ENCODE assay signal across 8 cellular contexts in the genomic region with DNA sequence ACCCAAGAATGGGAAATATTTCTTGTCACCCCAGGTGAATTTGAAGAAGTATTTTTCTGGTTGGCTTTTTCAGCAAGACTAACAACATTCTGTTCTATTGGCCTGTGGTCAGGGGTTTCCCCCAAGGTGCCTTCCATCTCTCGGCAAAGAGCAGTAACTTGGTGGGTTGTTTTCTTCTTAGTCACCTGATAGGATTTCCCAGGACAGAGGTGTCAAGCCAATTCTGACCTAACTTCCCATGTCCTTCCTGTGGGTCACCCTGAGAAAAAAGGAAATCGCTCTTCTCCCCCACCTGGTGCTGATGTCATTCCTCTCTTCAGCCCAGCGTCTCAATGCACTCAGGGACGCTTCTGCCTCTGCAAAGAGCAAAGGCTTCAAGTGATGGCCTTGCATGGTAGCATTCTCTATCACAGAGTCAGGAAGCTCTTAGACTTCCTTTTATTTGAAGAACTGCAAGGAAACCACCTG. TPM values are rescaled to one million over a fixed set of nuclear protein-coding genes. Genes with fewer than 3 reads are reported as not detected.
DNase-seq lines count a peak whose midpoint lies in the region; ATAC-seq and TF ChIP-seq lines count a peak whose summit lies in the region.

No MANE protein-coding gene starts in this region.

- intact Hi-C loops in lower leg skin (cut with DNase I; ENCODE audit: low total_unique reads), result no loop called here

- DNase-seq in NCI-H187 (lab: John Stamatoyannopoulos, UW) (peak; percentile 36 to 61), NCI-H187 treated with DMSO at 0.1 percent for 48 hours (lab: John Stamatoyannopoulos, UW) (no peak), hippocampal formation (lab: John Stamatoyannopoulos, UW) (no peak), AG08396 (ENCODE audit: low spot score) (no peak), lower leg skin (ENCODE audit: low spot score in 2 of 2) (no peak)
- DNase-seq in activated T-cell treated with anti-CD3 and anti-CD28 coated beads, Interleukin-2, amount 50 U/mL, for 48 hours, result peak; percentile 59 to 69
- DNase-seq in stimulated activated CD4-positive, alpha-beta T cell treated with anti-CD3 and anti-CD28 coated beads, Interleukin-4, amount 100 ng/mL, for 1 hour, result peak; percentile 36

- no peak overlapping the region for H3K4me3 ChIP-seq in lower leg skin (ENCODE audit: low read depth, poor library complexity, severe bottlenecking)

- no peak for TF ChIP-seq CTCF in lower leg skin (IDR thresholded peaks at IDR 0.05)

- TF ChIP-seq POLR2A in lower leg skin (IDR thresholded peaks at IDR 0.05), result no peak

- WGBS in lower leg skin, 2 donors, result 61 to 69% methylated on average over 4 of the region's 4 CpGs

- ATAC-seq in HG03442 (IDR thresholded peaks at IDR 0.05; ENCODE audit: unreplicated experiment), result peak; percentile 90

RNA-seq across cellular contexts. Expression of gene IFNG, which starts 16.1 kb away (rescaled TPM):
- not detected for total RNA-seq in lower leg skin

RNA-seq across cellular contexts. Expression of gene IL26, which starts 50.0 kb away (rescaled TPM):
- not detected for total RNA-seq in lower leg skin

Comparison
In these comparisons a context has a peak if more than half of its experiments do, and no peak if none do; other contexts are left out.
1. DNase-seq: peak in NCI-H187 (2 of 2), activated T-cell treated with anti-CD3 and anti-CD28 coated beads, Interleukin-2, amount 50 U/mL, for 48 hours (2 of 2) and stimulated activated CD4-positive, alpha-beta T cell treated with anti-CD3 and anti-CD28 coated beads, Interleukin-4, amount 100 ng/mL, for 1 hour (single experiment); none in NCI-H187 treated with DMSO at 0.1 percent for 48 hours (single experiment), hippocampal formation (0 of 2), AG08396 (single experiment) and lower leg skin (0 of 2).